ENCODE assay signal across 8 cellular contexts in the genomic region with DNA sequence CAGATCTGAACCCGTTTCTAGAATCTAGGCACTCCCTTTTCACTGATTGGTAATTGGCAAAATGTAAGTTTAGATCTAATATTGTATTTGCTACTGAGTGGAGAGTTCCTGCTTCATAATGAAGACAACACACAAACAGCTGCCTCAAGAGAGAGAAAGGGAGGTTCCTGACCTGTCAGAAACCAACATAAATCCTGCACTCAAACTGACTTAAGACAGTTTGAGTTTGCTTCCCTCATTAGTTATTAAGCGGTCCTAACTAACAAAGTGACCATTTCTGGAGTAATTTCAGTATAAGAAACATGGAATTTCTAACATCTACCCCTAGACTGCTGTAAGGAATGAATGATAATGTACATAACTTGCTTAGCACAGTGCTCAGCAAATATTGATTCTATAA.
"Had no signal": no experiment of that assay in that cellular context is flagged by ENCODE, and none has a peak within 500 bp of the region (broad histone marks: within the 10 kb centered on the region; RNA-seq: fewer than 3 reads in every experiment).

No MANE protein-coding gene starts in this region.

- FAIRE-seq: H54, HTR-8/SVneo had no signal

- DNase-seq: GOT3, H9, HCEC 1CT, IMR-90, KBM-7 had no signal

- H3K9me3 Mint-ChIP-seq: H9 had no signal

- H3K4me3 Mint-ChIP-seq: H9 had no signal

- H3K27ac ChIP-seq: KMS-11 had no signal

- H3K9ac ChIP-seq: KMS-11 had no signal

- H3K27ac Mint-ChIP-seq: H9 had no signal

- H3K4me2 ChIP-seq: KMS-11 had no signal
